ENCODE assay signal across 14 cellular contexts in genomic region chr10:50152792-50153272, GRCh38.
A peak's percentile ranks its signal among the peaks of the same experiment; 100 is the strongest.
DNase-seq lines count a peak whose midpoint lies in the region; ATAC-seq and TF ChIP-seq lines count a peak whose summit lies in the region.
"Had no signal": no experiment of that assay in that cellular context is flagged by ENCODE, and none has a peak within 500 bp of the region (broad histone marks: within the 10 kb centered on the region; RNA-seq: fewer than 3 reads in every experiment).

No MANE protein-coding gene starts in this region.

- H3K4me3 Mint-ChIP-seq in neural progenitor cell: no peak overlapping the region
- no peak overlapping the region for H3K4me3 Mint-ChIP-seq in Calu3 (ENCODE audit: low read depth, unreplicated experiment)
- H3K4me3 Mint-ChIP-seq: activated B cell treated with CpG ODN at 0.5 μM for 24 hours; CD8-positive, alpha-beta T cell had no signal

- CTCF ChIA-PET in Calu3 (lab: Charles Lee): no interaction called here

- no peak overlapping the region for H3K27ac ChIP-seq in foreskin keratinocyte
- no peak overlapping the region for H3K27ac ChIP-seq in neural progenitor cell
- H3K27ac ChIP-seq: cardiac muscle cell, HL-60, skin epidermis had no signal

- H3K27me3 ChIP-seq in MG63 (no peaks in the 10 kb centered on the region), foreskin keratinocyte (peaks cover 12% of the 10 kb centered on the region), neural progenitor cell (no peaks in the 10 kb centered on the region)

- H3K27ac Mint-ChIP-seq in neural progenitor cell (no peak overlapping the region), Calu3 (ENCODE audit: unreplicated experiment) (no peak overlapping the region)
- H3K27ac Mint-ChIP-seq: activated B cell treated with CpG ODN at 0.5 μM for 24 hours; CD8-positive, alpha-beta T cell had no signal

- no peaks in the 10 kb centered on the region for H3K9me3 Mint-ChIP-seq in neural progenitor cell
- H3K9me3 Mint-ChIP-seq in Calu3 (ENCODE audit: low read depth, unreplicated experiment): no peaks in the 10 kb centered on the region
- H3K9me3 Mint-ChIP-seq: activated B cell treated with CpG ODN at 0.5 μM for 24 hours; CD8-positive, alpha-beta T cell had no signal

- ATAC-seq in foreskin keratinocyte: peak; percentile 57
- ATAC-seq: CD8-positive, alpha-beta T cell had no signal

- H3K4me1 ChIP-seq in foreskin keratinocyte (no peaks in the 10 kb centered on the region), neural progenitor cell (no peaks in the 10 kb centered on the region)

- no peak overlapping the region for H3K4me3 ChIP-seq in MG63
- no peak overlapping the region for H3K4me3 ChIP-seq in neural progenitor cell
- H3K4me3 ChIP-seq: cardiac muscle cell, skin epidermis had no signal

- H2AFZ ChIP-seq in neural progenitor cell (replicated peaks): peak overlapping the region; percentile 42

- H3K36me3 ChIP-seq in MG63: no peaks in the 10 kb centered on the region
- no peaks in the 10 kb centered on the region for H3K36me3 ChIP-seq in neural progenitor cell
- H3K36me3 ChIP-seq: cardiac muscle cell had no signal

- no peak overlapping the region for H3K9ac ChIP-seq in neural progenitor cell

- H4K20me1 ChIP-seq in neural progenitor cell (ENCODE audit: low read depth): no peaks in the 10 kb centered on the region

- H3K36me3 Mint-ChIP-seq in neural progenitor cell (no peaks in the 10 kb centered on the region), Calu3 (ENCODE audit: insufficient read depth, unreplicated experiment) (no peaks in the 10 kb centered on the region)
- H3K36me3 Mint-ChIP-seq: CD8-positive, alpha-beta T cell had no signal

- H3K79me2 ChIP-seq in neural progenitor cell (ENCODE audit: low read depth): no peaks in the 10 kb centered on the region

- no peak for TF ChIP-seq CTCF in foreskin keratinocyte (conservative IDR thresholded peaks at IDR 0.05)
- TF ChIP-seq CTCF in neural progenitor cell (IDR thresholded peaks at IDR 0.05): no peak
- TF ChIP-seq CTCF in Calu3 (IDR thresholded peaks at IDR 0.05; ENCODE audit: unreplicated experiment): no peak

- no peaks in the 10 kb centered on the region for H3F3A ChIP-seq in neural progenitor cell (ENCODE audit: low read depth)

- H3K4me1 Mint-ChIP-seq in neural progenitor cell: no peaks in the 10 kb centered on the region
- no peaks in the 10 kb centered on the region for H3K4me1 Mint-ChIP-seq in Calu3 (ENCODE audit: low read depth, unreplicated experiment)
- H3K4me1 Mint-ChIP-seq: activated B cell treated with CpG ODN at 0.5 μM for 24 hours had no signal

- intact Hi-C loops in Calu3 (cut with micrococcal nuclease; ENCODE audit: unreplicated experiment): no loop called here

- no peak overlapping the region for H3K4me2 ChIP-seq in neural progenitor cell

- H3K9me3 ChIP-seq in MG63: no peaks in the 10 kb centered on the region
- H3K9me3 ChIP-seq in neural progenitor cell (ENCODE audit: low read depth): no peaks in the 10 kb centered on the region

- peaks cover 2% of the 10 kb centered on the region for H3K27me3 Mint-ChIP-seq in neural progenitor cell (ENCODE audit: insufficient read depth, low read depth)
- peaks cover 23% of the 10 kb centered on the region for H3K27me3 Mint-ChIP-seq in Calu3 (ENCODE audit: unreplicated experiment)

- no TSS peak for BruUV-seq in Calu3 (replicated peaks; lab: Mats Ljungman, UMichigan)

- DNase-seq in AG08395 (ENCODE audit: low spot score) (peak; percentile 1), MG63 (peak; percentile 19), foreskin keratinocyte (peak in 1 of 2 donors; percentile 1), neural progenitor cell (ENCODE audit: low spot score) (peak; percentile 38), activated gamma-delta T cell (lab: John Stamatoyannopoulos, UW) (no peak), NCI-H446 (lab: John Stamatoyannopoulos, UW) (no peak), inferior parietal cortex (ENCODE audit: extremely low spot score) (no peak), Calu3 (no peak)
- DNase-seq: activated B cell treated with CpG ODN at 0.5 μM for 24 hours; CD8-positive, alpha-beta T cell; NCI-H1694 treated with DMSO at 0.1 percent for 48 hours had no signal

Comparison
In these comparisons a context has a peak if more than half of its experiments do, and no peak if none do; other contexts are left out.
1. DNase-seq: peak in AG08395 (single experiment), MG63 (single experiment) and neural progenitor cell (single experiment); none in activated gamma-delta T cell (single experiment), NCI-H446 (0 of 2), inferior parietal cortex (single experiment) and Calu3 (single experiment).